8 cellular contexts compared by ENCODE assay signal in the genomic region with DNA sequence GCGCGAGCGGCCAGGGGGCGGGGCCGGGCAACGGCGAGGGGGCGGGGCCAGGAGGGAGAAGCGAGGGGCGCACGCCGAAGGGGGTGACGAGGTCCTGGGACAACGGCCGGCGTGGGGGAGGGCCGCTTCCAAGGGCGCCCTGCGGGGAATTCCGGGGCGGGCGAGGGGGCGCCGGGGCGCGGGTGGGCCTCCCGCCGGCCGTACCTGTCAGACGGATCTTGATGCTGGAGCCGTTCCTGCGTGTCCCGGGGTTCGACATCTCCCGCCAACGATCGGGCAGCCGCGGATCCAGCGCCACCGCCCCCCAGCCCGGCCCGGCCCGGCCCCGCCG. TPM values are rescaled to one million over a fixed set of nuclear protein-coding genes. Genes with fewer than 3 reads are reported as not detected.
DNase-seq lines count a peak whose midpoint lies in the region; ATAC-seq and TF ChIP-seq lines count a peak whose summit lies in the region.

No MANE protein-coding gene starts in this region.

- no peak for DNase-seq in activated naive CD4-positive, alpha-beta T cell treated with anti-CD3 and anti-CD28 coated beads, Interleukin-2, amount 10 ng/mL, durations not matched to agents 7 days and 5 days
- DNase-seq in activated naive CD4-positive, alpha-beta T cell treated with Interleukin-2 at 50 U/mL for 16 hours, result no peak
- DNase-seq in astrocyte of the spinal cord (ENCODE audit: low read depth, low spot score) (no peak), amniotic stem cell (lab: John Stamatoyannopoulos, UW) (no peak), glutamatergic neuron (no peak)

- peaks cover 41% of the 10 kb centered on the region for H3K4me1 Mint-ChIP-seq in activated naive CD4-positive, alpha-beta T cell treated with anti-CD3 and anti-CD28 coated beads, Interleukin-2, amount 10 ng/mL, durations not matched to agents 7 days and 5 days
- peaks cover 8% of the 10 kb centered on the region for H3K4me1 Mint-ChIP-seq in glutamatergic neuron (ENCODE audit: low read depth, unreplicated experiment)

- H3K4me3 Mint-ChIP-seq in activated naive CD4-positive, alpha-beta T cell treated with anti-CD3 and anti-CD28 coated beads, Interleukin-2, amount 10 ng/mL, durations not matched to agents 7 days and 5 days, result peak overlapping the region; percentile 79
- no peak overlapping the region for H3K4me3 Mint-ChIP-seq in glutamatergic neuron (ENCODE audit: unreplicated experiment)

- peak overlapping the region; percentile 54 for H3K4me3 ChIP-seq in astrocyte of the spinal cord (ENCODE audit: low read depth, low read length)
- H3K4me3 ChIP-seq in mesodermal cell (ENCODE audit: extremely low read depth, insufficient read depth, low read length, poor library complexity, severe bottlenecking), result peak overlapping the region; percentile 76

- no peak for TF ChIP-seq CTCF in astrocyte of the spinal cord (IDR thresholded peaks at IDR 0.05; ENCODE audit: low read depth, low read length)
- TF ChIP-seq CTCF in glutamatergic neuron (IDR thresholded peaks at IDR 0.05; ENCODE audit: partially characterized antibody, unreplicated experiment), result no peak

- 0 to 1% methylated on average over 29 to 30 of the region's 46 CpGs for WGBS in mesodermal cell (ENCODE audit: insufficient coverage in 2 of 2), 2 experiments

- ATAC-seq in HG03108 (IDR thresholded peaks at IDR 0.05; ENCODE audit: unreplicated experiment), result peak; percentile 6
- ATAC-seq in GM18870 (IDR thresholded peaks at IDR 0.05; ENCODE audit: unreplicated experiment), result no peak

- in situ Hi-C loops in astrocyte of the spinal cord (cut with HindIII; ENCODE audit: low sequenced_read_pairs), result no loop called here

- peaks cover 11% of the 10 kb centered on the region for H3K27me3 Mint-ChIP-seq in activated naive CD4-positive, alpha-beta T cell treated with anti-CD3 and anti-CD28 coated beads, Interleukin-2, amount 10 ng/mL, durations not matched to agents 7 days and 5 days
- peaks cover 5% of the 10 kb centered on the region for H3K27me3 Mint-ChIP-seq in glutamatergic neuron (ENCODE audit: unreplicated experiment)

- no peaks in the 10 kb centered on the region for H3K9me3 ChIP-seq in mesodermal cell (ENCODE audit: control insufficient read depth, low read length)

- H3K9me3 Mint-ChIP-seq in activated naive CD4-positive, alpha-beta T cell treated with anti-CD3 and anti-CD28 coated beads, Interleukin-2, amount 10 ng/mL, durations not matched to agents 7 days and 5 days, result no peaks in the 10 kb centered on the region
- H3K9me3 Mint-ChIP-seq in glutamatergic neuron (ENCODE audit: unreplicated experiment), result peaks cover 9% of the 10 kb centered on the region

- H3K27ac Mint-ChIP-seq in activated naive CD4-positive, alpha-beta T cell treated with anti-CD3 and anti-CD28 coated beads, Interleukin-2, amount 10 ng/mL, durations not matched to agents 7 days and 5 days, result peak overlapping the region; percentile 85
- H3K27ac Mint-ChIP-seq in glutamatergic neuron (ENCODE audit: unreplicated experiment), result no peak overlapping the region

- peaks cover 10% of the 10 kb centered on the region for H3K36me3 Mint-ChIP-seq in activated naive CD4-positive, alpha-beta T cell treated with anti-CD3 and anti-CD28 coated beads, Interleukin-2, amount 10 ng/mL, durations not matched to agents 7 days and 5 days
- H3K36me3 Mint-ChIP-seq in glutamatergic neuron (ENCODE audit: unreplicated experiment), result no peaks in the 10 kb centered on the region

- H3K4me1 ChIP-seq in mesodermal cell (ENCODE audit: control insufficient read depth, insufficient read depth, low read length, poor library complexity, severe bottlenecking), result peaks cover 15% of the 10 kb centered on the region

- H3K27ac ChIP-seq in mesodermal cell (ENCODE audit: low read depth, low read length, severe bottlenecking), result peak overlapping the region; percentile 96

- H3K36me3 ChIP-seq in mesodermal cell (ENCODE audit: control insufficient read depth, insufficient read depth, low read length), result peaks cover 7% of the 10 kb centered on the region

- CTCF ChIA-PET in activated naive CD4-positive, alpha-beta T cell treated with anti-CD3 and anti-CD28 coated beads, Interleukin-2, amount 10 ng/mL, durations not matched to agents 7 days and 5 days (lab: Charles Lee), result no interaction called here

RNA-seq across cellular contexts. Expression of a gene that starts 0.4 kb away (rescaled TPM):
- polyA plus RNA-seq in mesodermal cell (2013, experiment 1 of 2), result 21.5 TPM
- 18.9 TPM for polyA plus RNA-seq in mesodermal cell (2013, experiment 2 of 2)
- total RNA-seq in glutamatergic neuron (ENCODE audit: unreplicated experiment), result 23.1 TPM
